In the genomic region with DNA sequence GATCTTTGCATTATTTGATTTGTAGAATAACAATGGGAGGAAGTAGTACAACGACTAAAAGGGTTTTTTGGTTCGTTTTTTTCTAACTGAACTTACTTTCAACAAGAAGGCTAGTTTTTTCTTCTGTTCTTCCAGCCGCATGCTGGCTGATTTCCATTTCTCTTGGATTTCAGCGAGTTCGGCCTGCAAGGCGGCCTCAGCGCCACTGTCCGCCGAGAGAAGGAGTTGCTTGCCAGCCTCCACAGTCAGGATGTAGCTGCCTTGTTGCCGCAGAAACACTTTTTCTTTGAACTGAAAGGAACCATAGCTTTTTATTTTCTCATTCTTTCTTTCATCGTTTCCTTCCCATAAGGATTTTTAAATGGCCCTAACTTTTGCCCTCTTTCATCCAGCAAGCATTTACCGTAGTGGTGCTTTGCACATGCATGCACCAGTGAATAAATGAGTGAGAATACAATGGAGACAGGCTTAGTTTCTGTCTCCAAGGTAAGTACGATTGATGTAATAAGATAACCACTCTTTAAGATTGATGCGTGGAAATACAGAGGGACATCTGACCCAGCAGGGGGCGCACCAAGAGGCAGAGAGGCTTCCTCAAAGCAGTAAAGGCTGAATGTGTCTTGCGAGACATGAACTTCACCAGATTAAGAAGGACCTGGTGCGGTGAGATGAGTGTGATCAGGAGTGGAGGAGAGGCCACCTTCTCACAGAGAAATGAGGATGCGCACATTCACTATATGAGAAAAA, we compare ENCODE assay signal across 8 cellular contexts.
DNase-seq lines count a peak whose midpoint lies in the region; ATAC-seq and TF ChIP-seq lines count a peak whose summit lies in the region.

No MANE protein-coding gene starts in this region.

- no peaks in the 10 kb centered on the region for H3K27me3 Mint-ChIP-seq in HFFc6 (ENCODE audit: insufficient read depth)

- peaks cover 25% of the 10 kb centered on the region for H3K36me3 Mint-ChIP-seq in HFFc6 (ENCODE audit: low read depth)

- no peak for ATAC-seq in GM21576 (IDR thresholded peaks at IDR 0.05; ENCODE audit: unreplicated experiment)

- TF ChIP-seq CTCF in HFFc6 (IDR thresholded peaks at IDR 0.05) = peak; percentile 83

- no peaks in the 10 kb centered on the region for H3K9me3 Mint-ChIP-seq in HFFc6

- no peak overlapping the region for H3K27ac Mint-ChIP-seq in HFFc6

- H3K4me3 Mint-ChIP-seq in HFFc6 = no peak overlapping the region

- peaks cover 5% of the 10 kb centered on the region; the same call in 1 of the 2 replicates for H3K4me1 Mint-ChIP-seq in HFFc6 (ENCODE audit: low read depth)

- DNase-seq in AG08396 (ENCODE audit: low spot score) = peak; percentile 19
- DNase-seq in HFFc6 = peak; percentile 17
- DNase-seq in activated CD8-positive, alpha-beta memory T cell treated with anti-CD3 and anti-CD28 coated beads, Interleukin-2, amount 50 U/mL, for 4 hours = peak; percentile 49
- DNase-seq in globus pallidus (ENCODE audit: low spot score) = peak; percentile 30
- peak; percentile 49 for DNase-seq in stimulated activated CD4-positive, alpha-beta T cell treated with anti-CD3 and anti-CD28 coated beads, Interleukin-1b, Interleukin-23, amount 100 ng/mL, for 48 hours
- no peak for DNase-seq in NCI-H2081 (lab: John Stamatoyannopoulos, UW)
- DNase-seq in NCI-H1092 treated with DMSO at 0.1 percent for 48 hours (lab: John Stamatoyannopoulos, UW) = no peak

Comparison
In these comparisons a context has a peak if more than half of its experiments do, and no peak if none do; other contexts are left out.
1. DNase-seq: peak in AG08396 (single experiment), HFFc6 (single experiment), activated CD8-positive, alpha-beta memory T cell treated with anti-CD3 and anti-CD28 coated beads, Interleukin-2, amount 50 U/mL, for 4 hours (single experiment), globus pallidus (single experiment) and stimulated activated CD4-positive, alpha-beta T cell treated with anti-CD3 and anti-CD28 coated beads, Interleukin-1b, Interleukin-23, amount 100 ng/mL, for 48 hours (single experiment); none in NCI-H2081 (0 of 2) and NCI-H1092 treated with DMSO at 0.1 percent for 48 hours (single experiment).